In genomic region chr10:11177926-11178453, GRCh38 we compare ENCODE assay signal across 9 cellular contexts.
DNase-seq lines count a peak whose midpoint lies in the region; ATAC-seq and TF ChIP-seq lines count a peak whose summit lies in the region.
"Had no signal": no experiment of that assay in that cellular context is flagged by ENCODE, and none has a peak within 500 bp of the region (broad histone marks: within the 10 kb centered on the region; RNA-seq: fewer than 3 reads in every experiment).

No MANE protein-coding gene starts in this region.

- H2BK12ac ChIP-seq in trophoblast cell (ENCODE audit: low read length): peak overlapping the region; percentile 86

- H3K36me3 ChIP-seq in KOPT-K1 (ENCODE audit: insufficient read depth, low read length) (peaks cover 60% of the 10 kb centered on the region), trophoblast cell (ENCODE audit: control insufficient read depth in 1 of 2, insufficient read depth in 2 of 2, low read length in 2 of 2) (peaks cover 0 to 1% of the 10 kb centered on the region in 2 experiments)

- WGBS in trophoblast cell (ENCODE audit: extremely low coverage, insufficient coverage, insufficient read length): no CpG with 5 or more reads among the region's 18 CpGs

- TF ChIP-seq POLR2A in GM18505 (IDR thresholded peaks at IDR 0.05; ENCODE audit: borderline replicate concordance, extremely low read depth, insufficient read depth, insufficient read length): peak; percentile 31

- peak overlapping the region; percentile 43 for H2AFZ ChIP-seq in trophoblast cell (ENCODE audit: insufficient read depth, low read length, poor library complexity)

- H3K27me3 ChIP-seq in trophoblast cell (ENCODE audit: insufficient read depth, low read length): no peaks in the 10 kb centered on the region

- no peak overlapping the region for H3K4me2 ChIP-seq in trophoblast cell (ENCODE audit: low read length)

- H3K14ac ChIP-seq in trophoblast cell (ENCODE audit: low read length): peak overlapping the region; percentile 67

- peak overlapping the region; percentile 54 for H3K18ac ChIP-seq in trophoblast cell (ENCODE audit: low read length)

- no peaks in the 10 kb centered on the region for H3K9me3 ChIP-seq in KOPT-K1 (ENCODE audit: insufficient read depth, low read length, poor library complexity, severe bottlenecking)
- H3K9me3 ChIP-seq in trophoblast cell (ENCODE audit: insufficient read depth, low read depth, low read length): peaks cover 2% of the 10 kb centered on the region

- H3K79me2 ChIP-seq in trophoblast cell (ENCODE audit: control insufficient read depth, insufficient read depth, low read length, poor library complexity): peaks cover 1% of the 10 kb centered on the region

- DNase-seq in caudate nucleus (lab: John Stamatoyannopoulos, UW) (peak in 6 of 61 donors; percentile 13 to 45 (median 28)), trophoblast cell (no peak), activated gamma-delta T cell (lab: John Stamatoyannopoulos, UW) (no peak), activated gamma-delta T cell treated with Interleukin-2 at 50 U/mL for 16 hours (no peak), pons (ENCODE audit: low spot score) (no peak)
- DNase-seq: NCI-H1048 had no signal

- H4K91ac ChIP-seq in trophoblast cell (ENCODE audit: low read depth, low read length): peak overlapping the region; percentile 50

- no peak overlapping the region for H3K4me3 ChIP-seq in trophoblast cell (ENCODE audit: low read depth, low read length)

- no peak overlapping the region for H2BK5ac ChIP-seq in trophoblast cell (ENCODE audit: low read depth, low read length, poor library complexity)

- peak overlapping the region; percentile 4 for H2AK5ac ChIP-seq in trophoblast cell (ENCODE audit: low read length)

- H4K12ac ChIP-seq in trophoblast cell (ENCODE audit: low read depth, low read length): peak overlapping the region; percentile 4

- peak overlapping the region; percentile 98 for H3K27ac ChIP-seq in KOPT-K1 (ENCODE audit: low read depth, low read length, poor library complexity, severe bottlenecking)
- H3K27ac ChIP-seq in caudate nucleus (ENCODE audit: low read depth, low read length): peak overlapping the region; percentile 55
- H3K27ac ChIP-seq in trophoblast cell (ENCODE audit: low read depth, low read length): no peak overlapping the region

- H3K23ac ChIP-seq in trophoblast cell (ENCODE audit: low read length): no peak overlapping the region

- H3K79me1 ChIP-seq in trophoblast cell (ENCODE audit: low read length): peaks cover 4% of the 10 kb centered on the region

- H3K9ac ChIP-seq in trophoblast cell (ENCODE audit: low read length): no peak overlapping the region

- H3K4ac ChIP-seq in trophoblast cell (ENCODE audit: low read depth, low read length): peak overlapping the region; percentile 24

- H3K4me1 ChIP-seq in trophoblast cell (ENCODE audit: control insufficient read depth in 1 of 2, insufficient read depth in 2 of 2, low read length in 2 of 2): peaks cover 8 to 9% of the 10 kb centered on the region in 2 experiments

- H2BK120ac ChIP-seq in trophoblast cell (ENCODE audit: insufficient read depth, low read length, poor library complexity): peak overlapping the region; percentile 62

- ATAC-seq in GM18505 (IDR thresholded peaks at IDR 0.05; ENCODE audit: unreplicated experiment) (no peak), HG03175 (IDR thresholded peaks at IDR 0.05; ENCODE audit: unreplicated experiment) (no peak)

- peak overlapping the region; percentile 46 for H4K8ac ChIP-seq in trophoblast cell (ENCODE audit: low read depth, low read length)
